In the genomic region with DNA sequence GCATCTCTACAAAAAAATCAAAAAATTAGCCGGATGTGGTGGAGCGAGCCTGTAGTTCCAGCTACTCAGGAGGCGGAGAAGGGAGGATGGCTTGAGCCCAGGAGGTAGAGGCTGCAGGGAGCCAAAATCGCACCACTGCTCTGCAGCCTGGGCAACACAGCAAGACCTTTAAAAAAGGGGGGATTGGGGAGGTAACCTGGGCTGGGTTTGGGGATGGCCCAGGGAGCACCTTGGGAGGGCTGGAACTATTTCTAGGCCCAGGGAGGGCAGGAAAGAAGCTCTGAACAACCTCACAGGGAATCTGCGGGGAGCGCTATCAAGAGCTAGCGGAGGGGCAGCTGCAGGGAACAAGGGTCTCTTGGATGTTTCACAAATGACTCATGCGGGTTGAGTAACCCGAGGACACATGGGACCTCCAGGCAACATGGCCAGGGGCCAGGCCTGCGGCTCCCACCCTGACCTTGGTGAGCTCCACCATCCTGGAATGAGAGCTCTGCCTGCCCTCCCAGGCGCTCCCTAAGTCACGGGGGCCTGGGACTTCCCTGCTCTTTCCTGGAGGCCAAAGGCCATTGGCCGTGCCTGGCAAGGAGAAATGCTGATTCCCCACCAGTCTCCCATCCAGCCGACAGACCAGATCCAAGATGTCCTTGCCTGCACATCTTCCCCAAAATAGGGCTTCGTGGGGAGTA, we compare ENCODE assay signal across 1 cellular context.
TF ChIP-seq lines count a peak whose summit lies in the region.

No MANE protein-coding gene starts in this region.

TF ChIP-seq in HepG2, 621 proteins besides CTCF, POLR2A, EP300 and RAD21 (continued from another document and continues in another):
- TF ChIP-seq ZNF512 (CRISPR knock-in tag; IDR thresholded peaks at IDR 0.05) (no peak), TRIM24 (CRISPR knock-in tag; IDR thresholded peaks at IDR 0.05) (no peak), HNF4G (IDR thresholded peaks at IDR 0.05; ENCODE audit: borderline replicate concordance, low read depth, low read length) (peak; percentile 89; the same call in 1 of the 2 replicates), HNF4G (CRISPR knock-in tag; IDR thresholded peaks at IDR 0.05; ENCODE audit: borderline replicate concordance, low read depth) (peak; percentile 98), RBM22 (optimal IDR thresholded peaks at IDR 0.05; ENCODE audit: low read length) (no peak), NRL (CRISPR knock-in tag; IDR thresholded peaks at IDR 0.05; ENCODE audit: borderline replicate concordance) (no peak; the same call in 1 of the 2 replicates), HMGA1 (CRISPR knock-in tag; conservative IDR thresholded peaks at IDR 0.05) (no peak), ERF (CRISPR knock-in tag; IDR thresholded peaks at IDR 0.05) (peak; percentile 88), NFRKB (IDR thresholded peaks at IDR 0.05) (no peak), HDAC6 (IDR thresholded peaks at IDR 0.05; ENCODE audit: low read depth, low read length) (no peak), ZNF331 (CRISPR knock-in tag; IDR thresholded peaks at IDR 0.05) (peak; percentile 88), ASH2L (IDR thresholded peaks at IDR 0.05; ENCODE audit: insufficient read length, low read depth, low read length) (peak; percentile 35), RFX1 (IDR thresholded peaks at IDR 0.05) (no peak), HNF1B (CRISPR knock-in tag; IDR thresholded peaks at IDR 0.05) (peak; percentile 83), ARNT (IDR thresholded peaks at IDR 0.05) (no peak), ZNF550 (CRISPR knock-in tag; IDR thresholded peaks at IDR 0.05; ENCODE audit: borderline replicate concordance) (no peak), XBP1 (CRISPR knock-in tag; IDR thresholded peaks at IDR 0.05) (0 out of 2 replicates have a peak, but pooled peaks have one; percentile 64), MAZ (IDR thresholded peaks at IDR 0.05; ENCODE audit: borderline replicate concordance, low read depth, low read length) (peak; percentile 25; the same call in 1 of the 2 replicates), MAZ (CRISPR knock-in tag; IDR thresholded peaks at IDR 0.05; ENCODE audit: low read depth) (peak; percentile 66), HMGXB3 (CRISPR knock-in tag; IDR thresholded peaks at IDR 0.05; ENCODE audit: borderline replicate concordance) (no peak), ZNF292 (CRISPR knock-in tag; IDR thresholded peaks at IDR 0.05; ENCODE audit: borderline replicate concordance, low read depth) (peak; percentile 78; the same call in 1 of the 2 replicates), ZNF772 (CRISPR knock-in tag; IDR thresholded peaks at IDR 0.05) (peak; percentile 69; the same call in 1 of the 2 replicates), ZBTB42 (CRISPR knock-in tag; IDR thresholded peaks at IDR 0.05) (no peak), EED (CRISPR knock-in tag; IDR thresholded peaks at IDR 0.05) (no peak), CERS6 (CRISPR knock-in tag; IDR thresholded peaks at IDR 0.05) (no peak), POLR2AphosphoS2 (IDR thresholded peaks at IDR 0.05; ENCODE audit: low read depth, low read length) (no peak), NR2F1 (CRISPR knock-in tag; IDR thresholded peaks at IDR 0.05) (peak; percentile 74 to 84), ZNF382 (CRISPR knock-in tag; IDR thresholded peaks at IDR 0.05; ENCODE audit: borderline replicate concordance) (no peak), ZNF230 (CRISPR knock-in tag; IDR thresholded peaks at IDR 0.05) (peak; percentile 73; the same call in 1 of the 2 replicates), RBFOX2 (IDR thresholded peaks at IDR 0.05; ENCODE audit: low read depth, low read length) (no peak), ZNF660 (CRISPR knock-in tag; IDR thresholded peaks at IDR 0.05; ENCODE audit: borderline replicate concordance, low read depth) (no peak), ZNF224 (CRISPR knock-in tag; IDR thresholded peaks at IDR 0.05) (no peak), ZNF335 (CRISPR knock-in tag; IDR thresholded peaks at IDR 0.05) (no peak), FOXA3 (CRISPR knock-in tag; IDR thresholded peaks at IDR 0.05) (peak; percentile 82), NFYC (CRISPR knock-in tag; IDR thresholded peaks at IDR 0.05) (peak; percentile 36; the same call in 1 of the 2 replicates), ZBTB3 (CRISPR knock-in tag; IDR thresholded peaks at IDR 0.05; ENCODE audit: borderline replicate concordance, low read depth) (no peak)
- TF ChIP-seq, protein P1, sequence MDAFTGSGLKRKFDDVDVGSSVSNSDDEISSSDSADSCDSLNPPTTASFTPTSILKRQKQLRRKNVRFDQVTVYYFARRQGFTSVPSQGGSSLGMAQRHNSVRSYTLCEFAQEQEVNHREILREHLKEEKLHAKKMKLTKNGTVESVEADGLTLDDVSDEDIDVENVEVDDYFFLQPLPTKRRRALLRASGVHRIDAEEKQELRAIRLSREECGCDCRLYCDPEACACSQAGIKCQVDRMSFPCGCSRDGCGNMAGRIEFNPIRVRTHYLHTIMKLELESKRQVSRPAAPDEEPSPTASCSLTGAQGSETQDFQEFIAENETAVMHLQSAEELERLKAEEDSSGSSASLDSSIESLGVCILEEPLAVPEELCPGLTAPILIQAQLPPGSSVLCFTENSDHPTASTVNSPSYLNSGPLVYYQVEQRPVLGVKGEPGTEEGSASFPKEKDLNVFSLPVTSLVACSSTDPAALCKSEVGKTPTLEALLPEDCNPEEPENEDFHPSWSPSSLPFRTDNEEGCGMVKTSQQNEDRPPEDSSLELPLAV (CRISPR knock-in tag; conservative IDR thresholded peaks at IDR 0.05; ENCODE audit: low read depth), result no peak
- TF ChIP-seq, protein P2, sequence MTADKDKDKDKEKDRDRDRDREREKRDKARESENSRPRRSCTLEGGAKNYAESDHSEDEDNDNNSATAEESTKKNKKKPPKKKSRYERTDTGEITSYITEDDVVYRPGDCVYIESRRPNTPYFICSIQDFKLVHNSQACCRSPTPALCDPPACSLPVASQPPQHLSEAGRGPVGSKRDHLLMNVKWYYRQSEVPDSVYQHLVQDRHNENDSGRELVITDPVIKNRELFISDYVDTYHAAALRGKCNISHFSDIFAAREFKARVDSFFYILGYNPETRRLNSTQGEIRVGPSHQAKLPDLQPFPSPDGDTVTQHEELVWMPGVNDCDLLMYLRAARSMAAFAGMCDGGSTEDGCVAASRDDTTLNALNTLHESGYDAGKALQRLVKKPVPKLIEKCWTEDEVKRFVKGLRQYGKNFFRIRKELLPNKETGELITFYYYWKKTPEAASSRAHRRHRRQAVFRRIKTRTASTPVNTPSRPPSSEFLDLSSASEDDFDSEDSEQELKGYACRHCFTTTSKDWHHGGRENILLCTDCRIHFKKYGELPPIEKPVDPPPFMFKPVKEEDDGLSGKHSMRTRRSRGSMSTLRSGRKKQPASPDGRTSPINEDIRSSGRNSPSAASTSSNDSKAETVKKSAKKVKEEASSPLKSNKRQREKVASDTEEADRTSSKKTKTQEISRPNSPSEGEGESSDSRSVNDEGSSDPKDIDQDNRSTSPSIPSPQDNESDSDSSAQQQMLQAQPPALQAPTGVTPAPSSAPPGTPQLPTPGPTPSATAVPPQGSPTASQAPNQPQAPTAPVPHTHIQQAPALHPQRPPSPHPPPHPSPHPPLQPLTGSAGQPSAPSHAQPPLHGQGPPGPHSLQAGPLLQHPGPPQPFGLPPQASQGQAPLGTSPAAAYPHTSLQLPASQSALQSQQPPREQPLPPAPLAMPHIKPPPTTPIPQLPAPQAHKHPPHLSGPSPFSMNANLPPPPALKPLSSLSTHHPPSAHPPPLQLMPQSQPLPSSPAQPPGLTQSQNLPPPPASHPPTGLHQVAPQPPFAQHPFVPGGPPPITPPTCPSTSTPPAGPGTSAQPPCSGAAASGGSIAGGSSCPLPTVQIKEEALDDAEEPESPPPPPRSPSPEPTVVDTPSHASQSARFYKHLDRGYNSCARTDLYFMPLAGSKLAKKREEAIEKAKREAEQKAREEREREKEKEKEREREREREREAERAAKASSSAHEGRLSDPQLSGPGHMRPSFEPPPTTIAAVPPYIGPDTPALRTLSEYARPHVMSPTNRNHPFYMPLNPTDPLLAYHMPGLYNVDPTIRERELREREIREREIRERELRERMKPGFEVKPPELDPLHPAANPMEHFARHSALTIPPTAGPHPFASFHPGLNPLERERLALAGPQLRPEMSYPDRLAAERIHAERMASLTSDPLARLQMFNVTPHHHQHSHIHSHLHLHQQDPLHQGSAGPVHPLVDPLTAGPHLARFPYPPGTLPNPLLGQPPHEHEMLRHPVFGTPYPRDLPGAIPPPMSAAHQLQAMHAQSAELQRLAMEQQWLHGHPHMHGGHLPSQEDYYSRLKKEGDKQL (CRISPR knock-in tag; IDR thresholded peaks at IDR 0.05; ENCODE audit: low read depth), result 0 out of 2 replicates have a peak, but pooled peaks have one; percentile 77
- TF ChIP-seq, protein P3, sequence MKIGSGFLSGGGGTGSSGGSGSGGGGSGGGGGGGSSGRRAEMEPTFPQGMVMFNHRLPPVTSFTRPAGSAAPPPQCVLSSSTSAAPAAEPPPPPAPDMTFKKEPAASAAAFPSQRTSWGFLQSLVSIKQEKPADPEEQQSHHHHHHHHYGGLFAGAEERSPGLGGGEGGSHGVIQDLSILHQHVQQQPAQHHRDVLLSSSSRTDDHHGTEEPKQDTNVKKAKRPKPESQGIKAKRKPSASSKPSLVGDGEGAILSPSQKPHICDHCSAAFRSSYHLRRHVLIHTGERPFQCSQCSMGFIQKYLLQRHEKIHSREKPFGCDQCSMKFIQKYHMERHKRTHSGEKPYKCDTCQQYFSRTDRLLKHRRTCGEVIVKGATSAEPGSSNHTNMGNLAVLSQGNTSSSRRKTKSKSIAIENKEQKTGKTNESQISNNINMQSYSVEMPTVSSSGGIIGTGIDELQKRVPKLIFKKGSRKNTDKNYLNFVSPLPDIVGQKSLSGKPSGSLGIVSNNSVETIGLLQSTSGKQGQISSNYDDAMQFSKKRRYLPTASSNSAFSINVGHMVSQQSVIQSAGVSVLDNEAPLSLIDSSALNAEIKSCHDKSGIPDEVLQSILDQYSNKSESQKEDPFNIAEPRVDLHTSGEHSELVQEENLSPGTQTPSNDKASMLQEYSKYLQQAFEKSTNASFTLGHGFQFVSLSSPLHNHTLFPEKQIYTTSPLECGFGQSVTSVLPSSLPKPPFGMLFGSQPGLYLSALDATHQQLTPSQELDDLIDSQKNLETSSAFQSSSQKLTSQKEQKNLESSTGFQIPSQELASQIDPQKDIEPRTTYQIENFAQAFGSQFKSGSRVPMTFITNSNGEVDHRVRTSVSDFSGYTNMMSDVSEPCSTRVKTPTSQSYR (CRISPR knock-in tag; IDR thresholded peaks at IDR 0.05; ENCODE audit: borderline replicate concordance), result peak; percentile 59; the same call in 1 of the 2 replicates
